In genomic region chr3:4772171-4772804, GRCh38 we compare ENCODE assay signal across 9 cellular contexts.
A peak's percentile ranks its signal among the peaks of the same experiment; 100 is the strongest.
DNase-seq lines count a peak whose midpoint lies in the region; ATAC-seq and FAIRE-seq lines count a peak whose summit lies in the region.
"Had no signal": no experiment of that assay in that cellular context is flagged by ENCODE, and none has a peak within 500 bp of the region (broad histone marks: within the 10 kb centered on the region; RNA-seq: fewer than 3 reads in every experiment).

No MANE protein-coding gene starts in this region.

- DNase-seq in activated CD4-positive, alpha-beta T cell treated with anti-CD3 and anti-CD28 coated beads, Interleukin-2, amount 10 ng/mL, durations not matched to agents 7 days and 5 days, result no peak
- no peak for DNase-seq in activated CD4-positive, alpha-beta T cell treated with anti-CD3 and anti-CD28 coated beads, Interleukin-2, amount 50 U/mL, for 1 hour
- DNase-seq in epithelial cell of prostate (ENCODE audit: low read depth, low spot score) (peak; percentile 22), urothelium cell line (ENCODE audit: low spot score) (no peak), KBM-7 (no peak)

- WGBS in urinary bladder, result 9% methylated on average over 4 of the region's 4 CpGs

- H3K4me3 ChIP-seq in muscle layer of duodenum (ENCODE audit: low read depth in 1 of 2, low read length in 2 of 2) (no peak overlapping the region), urinary bladder (ENCODE audit: low read depth, low read length) (no peak overlapping the region)
- H3K4me3 ChIP-seq: A549 had no signal

- POLR2A ChIA-PET in activated CD4-positive, alpha-beta T cell treated with anti-CD3 and anti-CD28 coated beads, Interleukin-2, amount 10 ng/mL, durations not matched to agents 7 days and 5 days (lab: Charles Lee), result no interaction called here

- H3K27ac Mint-ChIP-seq in activated CD4-positive, alpha-beta T cell treated with anti-CD3 and anti-CD28 coated beads, Interleukin-2, amount 10 ng/mL, durations not matched to agents 7 days and 5 days, result peak overlapping the region; percentile 10

- in situ Hi-C loops in KBM-7 (cut with MboI; ENCODE audit: low pct_unique_long_range_greater_than_20kb, low sequenced_read_pairs), result no loop called here

- H3K27ac ChIP-seq in epithelial cell of prostate (no peak overlapping the region), muscle layer of duodenum (ENCODE audit: low read length) (peak overlapping the region; percentile 86), urinary bladder (ENCODE audit: low read depth) (peak overlapping the region; percentile 90)

- no peak for FAIRE-seq in urothelium cell line (lab: Jason Lieb, UNC)
- FAIRE-seq: A549 had no signal

- no peak overlapping the region for H3K4me3 Mint-ChIP-seq in activated CD4-positive, alpha-beta T cell treated with anti-CD3 and anti-CD28 coated beads, Interleukin-2, amount 10 ng/mL, durations not matched to agents 7 days and 5 days

- H3K27me3 Mint-ChIP-seq in activated CD4-positive, alpha-beta T cell treated with anti-CD3 and anti-CD28 coated beads, Interleukin-2, amount 10 ng/mL, durations not matched to agents 7 days and 5 days, result no peaks in the 10 kb centered on the region

- no peaks in the 10 kb centered on the region for H3K27me3 ChIP-seq in muscle layer of duodenum (ENCODE audit: low read depth, low read length)

- H3K4me1 Mint-ChIP-seq in activated CD4-positive, alpha-beta T cell treated with anti-CD3 and anti-CD28 coated beads, Interleukin-2, amount 10 ng/mL, durations not matched to agents 7 days and 5 days, result peaks cover 65% of the 10 kb centered on the region

- no peaks in the 10 kb centered on the region for H3K9me3 ChIP-seq in muscle layer of duodenum (ENCODE audit: control insufficient read depth in 1 of 2, low read length in 2 of 2)
- H3K9me3 ChIP-seq: A549 had no signal

- H3K4me1 ChIP-seq in muscle layer of duodenum (ENCODE audit: control insufficient read depth in 1 of 2, insufficient read depth in 2 of 2, low read length in 2 of 2) (peaks cover 18 to 19% of the 10 kb centered on the region in 2 donors), urinary bladder (ENCODE audit: insufficient read depth) (no peaks in the 10 kb centered on the region)

- H3K36me3 ChIP-seq in muscle layer of duodenum (ENCODE audit: control insufficient read depth in 1 of 2, insufficient read depth in 2 of 2, low read length in 2 of 2) (peaks cover 0 to 7% of the 10 kb centered on the region in 2 donors), urinary bladder (ENCODE audit: insufficient read depth) (peaks cover 2% of the 10 kb centered on the region)

- no peak for ATAC-seq in GM21737 (IDR thresholded peaks at IDR 0.05; ENCODE audit: unreplicated experiment)

- peaks cover 11% of the 10 kb centered on the region for H3K9me3 Mint-ChIP-seq in activated CD4-positive, alpha-beta T cell treated with anti-CD3 and anti-CD28 coated beads, Interleukin-2, amount 10 ng/mL, durations not matched to agents 7 days and 5 days

- H3K36me3 Mint-ChIP-seq in activated CD4-positive, alpha-beta T cell treated with anti-CD3 and anti-CD28 coated beads, Interleukin-2, amount 10 ng/mL, durations not matched to agents 7 days and 5 days (ENCODE audit: low read depth), result peaks cover 66% of the 10 kb centered on the region

- CTCF ChIA-PET in activated CD4-positive, alpha-beta T cell treated with anti-CD3 and anti-CD28 coated beads, Interleukin-2, amount 10 ng/mL, durations not matched to agents 7 days and 5 days (lab: Charles Lee), result interaction anchor here (0.8 to 1.5 kb wide), 4 partner anchors 9 to 31 kb away, joined by 3 to 4 read pairs (median 3); no protein-coding TSS in a partner anchor
